Comparison of ENCODE assay signal across 8 cellular contexts in genomic region chr15:68278345-68279217, GRCh38. TPM values are rescaled to one million over a fixed set of nuclear protein-coding genes. Genes with fewer than 3 reads are reported as not detected.
A peak's percentile ranks its signal among the peaks of the same experiment; 100 is the strongest.
DNase-seq lines count a peak whose midpoint lies in the region; ATAC-seq and TF ChIP-seq lines count a peak whose summit lies in the region.

No MANE protein-coding gene starts in this region.

- H3K4me3 ChIP-seq in Loucy (ENCODE audit: low read length, poor library complexity, severe bottlenecking) = peak overlapping the region; percentile 93
- peak overlapping the region; percentile 91 to 98 (median 95) for H3K4me3 ChIP-seq in esophagus muscularis mucosa
- H3K4me3 ChIP-seq in neuronal stem cell (ENCODE audit: low read length in 2 of 2) = peak overlapping the region; percentile 73 to 99

- peak overlapping the region; percentile 93 for H3K27ac Mint-ChIP-seq in WTC11

- H3K4me1 ChIP-seq in Loucy (ENCODE audit: insufficient read depth, low read length, poor library complexity, severe bottlenecking) (peaks cover 49% of the 10 kb centered on the region), esophagus muscularis mucosa (peaks cover 56 to 66% (median 62%) of the 10 kb centered on the region in 4 donors), neuronal stem cell (ENCODE audit: control insufficient read depth in 2 of 2, insufficient read depth in 1 of 2, low read depth in 1 of 2, low read length in 2 of 2) (peaks cover 9 to 34% of the 10 kb centered on the region in 2 donors)

- H2BK12ac ChIP-seq in neuronal stem cell (ENCODE audit: low read length) = peak overlapping the region; percentile 26

- ATAC-seq in GM18508 (IDR thresholded peaks at IDR 0.05; ENCODE audit: insufficient read depth, unreplicated experiment) (peak; percentile 33), WTC11 (peak; percentile 1), HG03342 (IDR thresholded peaks at IDR 0.05; ENCODE audit: unreplicated experiment) (no peak), GM18867 (IDR thresholded peaks at IDR 0.05; ENCODE audit: unreplicated experiment) (no peak)

- TF ChIP-seq CTCF in Loucy (conservative IDR thresholded peaks at IDR 0.05; ENCODE audit: low read length) = no peak; the same call in none of the 2 replicates
- no peak for TF ChIP-seq CTCF in WTC11 (IDR thresholded peaks at IDR 0.05)
- TF ChIP-seq CTCF in esophagus muscularis mucosa (IDR thresholded peaks at IDR 0.05) = peak in 1 of 3 experiments; percentile 52

- H2AK5ac ChIP-seq in neuronal stem cell (ENCODE audit: low read depth, low read length) = peak overlapping the region; percentile 99

- H3K4me3 Mint-ChIP-seq in WTC11 = peak overlapping the region; percentile 98

- peak overlapping the region; percentile 96 to 99 (median 98) for H3K27ac ChIP-seq in esophagus muscularis mucosa (replicated peaks in 1 of 4)
- peak overlapping the region; percentile 99 for H3K27ac ChIP-seq in neuronal stem cell (replicated peaks; ENCODE audit: low read length)

- peaks cover 2% of the 10 kb centered on the region; the same call in 1 of the 2 replicates for H3K36me3 Mint-ChIP-seq in WTC11

- H4K8ac ChIP-seq in neuronal stem cell (ENCODE audit: low read depth, low read length) = peak overlapping the region; percentile 43

- H3K4me2 ChIP-seq in Loucy (ENCODE audit: low read depth, low read length, poor library complexity, severe bottlenecking) (peak overlapping the region; percentile 88), neuronal stem cell (ENCODE audit: insufficient read depth, low read length, poor library complexity, severe bottlenecking) (peak overlapping the region; percentile 73)

- peaks cover 4% of the 10 kb centered on the region for H3K79me1 ChIP-seq in neuronal stem cell (ENCODE audit: low read depth, low read length)

- H2BK15ac ChIP-seq in neuronal stem cell (ENCODE audit: low read length) = peak overlapping the region; percentile 81

- peak overlapping the region; percentile 72 for H3K4ac ChIP-seq in neuronal stem cell (ENCODE audit: low read length)

- no peaks in the 10 kb centered on the region for H3F3A ChIP-seq in Loucy (ENCODE audit: low read depth)

- H3K9me3 ChIP-seq in Loucy (ENCODE audit: insufficient read depth, low read depth, low read length) (no peaks in the 10 kb centered on the region), esophagus muscularis mucosa (no peaks in the 10 kb centered on the region), neuronal stem cell (replicated peaks in 1 of 2; ENCODE audit: control insufficient read depth in 2 of 2, insufficient read depth in 1 of 2, low read depth in 1 of 2, low read length in 2 of 2) (no peaks in the 10 kb centered on the region)

- DNase-seq in AG08395 (ENCODE audit: low spot score) (peak; percentile 38), WTC11 (ENCODE audit: low spot score) (peak; percentile 74), esophagus muscularis mucosa (ENCODE audit: extremely low spot score) (no peak), neuronal stem cell (ENCODE audit: low spot score) (no peak)

- H4K91ac ChIP-seq in neuronal stem cell (ENCODE audit: low read depth, low read length, poor library complexity) = peak overlapping the region; percentile 44

- H3K23ac ChIP-seq in neuronal stem cell (ENCODE audit: low read depth, low read length, poor library complexity) = peak overlapping the region; percentile 94

- H3K18ac ChIP-seq in neuronal stem cell (ENCODE audit: low read length) = peak overlapping the region; percentile 98

- H4K20me1 ChIP-seq in Loucy (ENCODE audit: insufficient read depth, low read length, poor library complexity, severe bottlenecking) = peaks cover 49% of the 10 kb centered on the region

- no peaks in the 10 kb centered on the region for H3K9me2 ChIP-seq in Loucy (replicated peaks; ENCODE audit: low read depth, low read length)

- POLR2A ChIA-PET in WTC11 (lab: Charles Lee) = interaction anchor here (0.9 to 2.5 kb wide), 6 partner anchors 12 to 51 kb away, joined by 3 to 22 read pairs (median 8); no protein-coding TSS in a partner anchor

- peak overlapping the region; percentile 92 for H3K9ac ChIP-seq in Loucy (ENCODE audit: low read depth, low read length, poor library complexity, severe bottlenecking)
- peak overlapping the region; percentile 99 for H3K9ac ChIP-seq in neuronal stem cell (ENCODE audit: low read depth, low read length, poor library complexity)

- no peaks in the 10 kb centered on the region for H3K27me3 Mint-ChIP-seq in WTC11 (ENCODE audit: low read depth)

- TF ChIP-seq POLR2A in esophagus muscularis mucosa (IDR thresholded peaks at IDR 0.05; ENCODE audit: low read depth) = no peak

- intact Hi-C loops in esophagus muscularis mucosa (cut with DNase I) = no loop called here

- H2BK120ac ChIP-seq in neuronal stem cell (ENCODE audit: low read depth, low read length) = no peak overlapping the region

- 2% methylated on average over 25 of the region's 42 CpGs for WGBS in esophagus muscularis mucosa
- WGBS in neuronal stem cell (ENCODE audit: extremely low coverage in 2 of 2, insufficient read length in 2 of 2, insufficient replicate concordance in 1 of 2), 2 donors = no CpG with 5 or more reads among the region's 42 CpGs

- H3K14ac ChIP-seq in neuronal stem cell (ENCODE audit: low read length) = peak overlapping the region; percentile 65

- CTCF ChIA-PET in WTC11 (lab: Charles Lee) = interaction anchor here (0.5 to 3.9 kb wide), 10 partner anchors 21 to 753 kb away, joined by 3 to 27 read pairs (median 4); no protein-coding TSS in a partner anchor

- no peaks in the 10 kb centered on the region for H3K36me3 ChIP-seq in Loucy (ENCODE audit: insufficient read depth, low read length)
- no peaks in the 10 kb centered on the region for H3K36me3 ChIP-seq in esophagus muscularis mucosa
- peaks cover 0 to 7% of the 10 kb centered on the region in 2 donors for H3K36me3 ChIP-seq in neuronal stem cell (replicated peaks in 1 of 2; ENCODE audit: control insufficient read depth in 2 of 2, insufficient read depth in 2 of 2, low read length in 2 of 2)

- H3K79me2 ChIP-seq in Loucy (ENCODE audit: insufficient read depth, low read length) = peaks cover 56% of the 10 kb centered on the region

- no peaks in the 10 kb centered on the region for H3K9me3 Mint-ChIP-seq in WTC11

- H2BK5ac ChIP-seq in neuronal stem cell (ENCODE audit: low read length) = peak overlapping the region; percentile 15

- H3K4me1 Mint-ChIP-seq in WTC11 = peaks cover 50% of the 10 kb centered on the region

- H2AFZ ChIP-seq in Loucy (ENCODE audit: low read length) = peak overlapping the region; percentile 99
- peak overlapping the region; percentile 98 for H2AFZ ChIP-seq in neuronal stem cell (ENCODE audit: low read length)

- no peaks in the 10 kb centered on the region for H3K27me3 ChIP-seq in Loucy (ENCODE audit: insufficient read depth, low read length, poor library complexity, severe bottlenecking)
- no peaks in the 10 kb centered on the region for H3K27me3 ChIP-seq in esophagus muscularis mucosa
- no peaks in the 10 kb centered on the region for H3K27me3 ChIP-seq in neuronal stem cell (ENCODE audit: control insufficient read depth in 3 of 3, insufficient read depth in 3 of 3, low read depth in 1 of 3, low read length in 3 of 3)

- TF ChIP-seq EP300 in esophagus muscularis mucosa (IDR thresholded peaks at IDR 0.05) = no peak

TF ChIP-seq in WTC11, 78 proteins besides CTCF, POLR2A, EP300 and RAD21:
- no peak for TF ChIP-seq IRF2 (CRISPR knock-in tag; IDR thresholded peaks at IDR 0.05; ENCODE audit: borderline replicate concordance, low read depth)
- TF ChIP-seq, protein P1, sequence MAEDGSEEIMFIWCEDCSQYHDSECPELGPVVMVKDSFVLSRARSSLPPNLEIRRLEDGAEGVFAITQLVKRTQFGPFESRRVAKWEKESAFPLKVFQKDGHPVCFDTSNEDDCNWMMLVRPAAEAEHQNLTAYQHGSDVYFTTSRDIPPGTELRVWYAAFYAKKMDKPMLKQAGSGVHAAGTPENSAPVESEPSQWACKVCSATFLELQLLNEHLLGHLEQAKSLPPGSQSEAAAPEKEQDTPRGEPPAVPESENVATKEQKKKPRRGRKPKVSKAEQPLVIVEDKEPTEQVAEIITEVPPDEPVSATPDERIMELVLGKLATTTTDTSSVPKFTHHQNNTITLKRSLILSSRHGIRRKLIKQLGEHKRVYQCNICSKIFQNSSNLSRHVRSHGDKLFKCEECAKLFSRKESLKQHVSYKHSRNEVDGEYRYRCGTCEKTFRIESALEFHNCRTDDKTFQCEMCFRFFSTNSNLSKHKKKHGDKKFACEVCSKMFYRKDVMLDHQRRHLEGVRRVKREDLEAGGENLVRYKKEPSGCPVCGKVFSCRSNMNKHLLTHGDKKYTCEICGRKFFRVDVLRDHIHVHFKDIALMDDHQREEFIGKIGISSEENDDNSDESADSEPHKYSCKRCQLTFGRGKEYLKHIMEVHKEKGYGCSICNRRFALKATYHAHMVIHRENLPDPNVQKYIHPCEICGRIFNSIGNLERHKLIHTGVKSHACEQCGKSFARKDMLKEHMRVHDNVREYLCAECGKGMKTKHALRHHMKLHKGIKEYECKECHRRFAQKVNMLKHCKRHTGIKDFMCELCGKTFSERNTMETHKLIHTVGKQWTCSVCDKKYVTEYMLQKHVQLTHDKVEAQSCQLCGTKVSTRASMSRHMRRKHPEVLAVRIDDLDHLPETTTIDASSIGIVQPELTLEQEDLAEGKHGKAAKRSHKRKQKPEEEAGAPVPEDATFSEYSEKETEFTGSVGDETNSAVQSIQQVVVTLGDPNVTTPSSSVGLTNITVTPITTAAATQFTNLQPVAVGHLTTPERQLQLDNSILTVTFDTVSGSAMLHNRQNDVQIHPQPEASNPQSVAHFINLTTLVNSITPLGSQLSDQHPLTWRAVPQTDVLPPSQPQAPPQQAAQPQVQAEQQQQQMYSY (CRISPR knock-in tag; IDR thresholded peaks at IDR 0.05) = peak; percentile 91

RNA-seq across cellular contexts. Expression of gene FEM1B, which starts 1.0 kb away (rescaled TPM):
- total RNA-seq in WTC11 (2021) (59.7 to 64.8 TPM (median 62.4 TPM) in 3 replicates), esophagus muscularis mucosa (10 to 100 TPM; 53.1 to 71.5 (median 56.5) TPM)
- 27.6 TPM for polyA plus RNA-seq in neuronal stem cell (2013, experiment 1 of 2)
- 28.3 TPM for polyA plus RNA-seq in neuronal stem cell (2013, experiment 2 of 2)

RNA-seq across cellular contexts. Expression of gene CLN6, which starts 49.1 kb away (rescaled TPM):
- 50.2 to 52.2 TPM (median 50.8 TPM) in 3 replicates for total RNA-seq in WTC11 (2021)
- total RNA-seq in esophagus muscularis mucosa = 10 to 100 TPM; 13.4 to 18.2 (median 16.1) TPM
- 19.2 TPM for polyA plus RNA-seq in neuronal stem cell (2013, experiment 1 of 2)
- polyA plus RNA-seq in neuronal stem cell (2013, experiment 2 of 2) = 19.5 TPM

Comparison
In these comparisons a context has a peak if more than half of its experiments do, and no peak if none do; other contexts are left out.
1. DNase-seq: peak in AG08395 (single experiment) and WTC11 (single experiment); none in esophagus muscularis mucosa (single experiment) and neuronal stem cell (single experiment).
2. ATAC-seq: peak in GM18508 (single experiment) and WTC11 (single experiment); none in HG03342 (single experiment) and GM18867 (single experiment).
3. Peak in every context shown above with its lines, with median percentiles within 50 percentile points of each other: H3K4me3 ChIP-seq.